ENCODE assay signal across 33 cellular contexts in the genomic region with DNA sequence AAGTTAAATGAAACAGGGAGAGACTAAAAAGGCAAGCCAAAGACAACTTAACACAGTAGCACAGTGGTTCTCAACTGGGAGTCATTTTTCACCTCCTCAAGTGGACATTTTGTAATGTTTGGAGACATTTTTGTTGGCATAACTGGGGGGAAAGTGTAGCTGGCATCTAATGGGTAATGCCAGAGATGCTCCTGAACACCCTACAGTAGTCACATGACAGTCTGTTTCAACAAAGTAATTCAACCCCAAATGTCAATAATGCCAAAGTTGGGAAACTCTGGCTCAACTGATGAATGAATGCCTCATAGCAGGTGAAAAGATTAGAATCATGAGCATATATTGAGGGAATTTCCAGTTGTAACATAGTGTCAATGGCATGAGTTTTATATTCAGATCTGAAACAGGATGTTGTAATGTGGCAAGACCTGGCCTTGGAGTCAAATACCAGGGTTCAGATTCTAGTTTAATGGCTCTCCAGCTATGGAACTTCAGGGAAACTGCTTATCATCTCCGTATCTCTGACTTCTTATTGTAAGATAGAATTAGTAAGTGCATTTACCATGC. TPM values are rescaled to one million over a fixed set of nuclear protein-coding genes. Genes with fewer than 3 reads are reported as not detected.
"Had no signal": no experiment of that assay in that cellular context is flagged by ENCODE, and none has a peak within 500 bp of the region (broad histone marks: within the 10 kb centered on the region; RNA-seq: fewer than 3 reads in every experiment).

No MANE protein-coding gene starts in this region.

- H3K4me3 Mint-ChIP-seq: activated CD4-positive, alpha-beta T cell treated with anti-CD3 and anti-CD28 coated beads, Interleukin-2, amount 10 ng/mL, durations not matched to agents 24 days and 14 days; activated CD8-positive, alpha-beta memory T cell treated with anti-CD3 and anti-CD28 coated beads, Interleukin-2, amount 10 ng/mL, durations not matched to agents 7 days and 5 days; activated naive CD4-positive, alpha-beta T cell treated with anti-CD3 and anti-CD28 coated beads, Interleukin-2, amount 50 U/mL, for 24 hours; activated T-cell treated with anti-CD3 and anti-CD28 coated beads, Interleukin-2, amount 50 U/mL, for 24 hours; activated T-helper 1 cell treated with anti-CD3 and anti-CD28 coated beads, Interleukin-12 subunit alpha, Interleukin-12 subunit beta, Interleukin-2, Interleukin-4 antibody, amounts not matched to agents 30 ng/mL and 10 ng/mL and 1 ng/mL, durations not matched to agents 14 hours and 24 hours and 36 hours; brain had no signal

- H3K27ac Mint-ChIP-seq: activated CD4-positive, alpha-beta T cell treated with anti-CD3 and anti-CD28 coated beads, Interleukin-2, amount 10 ng/mL, durations not matched to agents 24 days and 14 days; activated CD8-positive, alpha-beta memory T cell treated with anti-CD3 and anti-CD28 coated beads, Interleukin-2, amount 10 ng/mL, durations not matched to agents 7 days and 5 days; activated naive CD4-positive, alpha-beta T cell treated with anti-CD3 and anti-CD28 coated beads, Interleukin-2, amount 50 U/mL, for 24 hours; activated T-cell treated with anti-CD3 and anti-CD28 coated beads, Interleukin-2, amount 50 U/mL, for 24 hours; activated T-helper 1 cell treated with anti-CD3 and anti-CD28 coated beads, Interleukin-12 subunit alpha, Interleukin-12 subunit beta, Interleukin-2, Interleukin-4 antibody, amounts not matched to agents 30 ng/mL and 10 ng/mL and 1 ng/mL, durations not matched to agents 14 hours and 24 hours and 36 hours; brain had no signal

- H3K9me3 ChIP-seq: SJCRH30, SK-N-SH had no signal

- H3K27ac ChIP-seq: cardiac muscle cell, Peyer's patch, RWPE1, SJCRH30, VCaP had no signal

- H3K36me3 ChIP-seq: cardiac muscle cell, Peyer's patch, SJCRH30 had no signal

- H3K9me3 Mint-ChIP-seq: activated CD4-positive, alpha-beta T cell treated with anti-CD3 and anti-CD28 coated beads, Interleukin-2, amount 10 ng/mL, durations not matched to agents 24 days and 14 days; activated naive CD4-positive, alpha-beta T cell treated with anti-CD3 and anti-CD28 coated beads, Interleukin-2, amount 50 U/mL, for 24 hours; activated T-cell treated with anti-CD3 and anti-CD28 coated beads, Interleukin-2, amount 50 U/mL, for 24 hours; activated T-helper 1 cell treated with anti-CD3 and anti-CD28 coated beads, Interleukin-12 subunit alpha, Interleukin-12 subunit beta, Interleukin-2, Interleukin-4 antibody, amounts not matched to agents 30 ng/mL and 10 ng/mL and 1 ng/mL, durations not matched to agents 14 hours and 24 hours and 36 hours had no signal

- DNase-seq: activated CD4-positive, alpha-beta T cell treated with anti-CD3 and anti-CD28 coated beads for 1 hour; activated CD4-positive, alpha-beta T cell treated with anti-CD3 and anti-CD28 coated beads, Interleukin-2, amount 10 ng/mL, durations not matched to agents 24 days and 14 days; activated CD4-positive, alpha-beta T cell treated with anti-CD3 and anti-CD28 coated beads, Interleukin-2, amount 50 U/mL, for 48 hours; activated CD8-positive, alpha-beta memory T cell treated with anti-CD3 and anti-CD28 coated beads, Interleukin-2, amount 10 ng/mL, durations not matched to agents 7 days and 5 days; activated effector memory CD4-positive, alpha-beta T cell treated with Interleukin-2 at 50 U/mL for 16 hours; activated naive CD4-positive, alpha-beta T cell; activated T-cell treated with anti-CD3 and anti-CD28 coated beads, Interleukin-2, amount 50 U/mL, for 24 hours; amygdala; Kasumi-1; KBM-7; NCI-H1092; NCI-H1417; NCI-H1930; NCI-H2171; NCI-H2227 treated with DMSO at 0.1 percent for 48 hours; NCI-H526; NCI-H82; OCI-M1; Peyer's patch; Right ventricle myocardium superior; SJCRH30; SK-N-SH; T-helper 1 cell had no signal

- ATAC-seq: activated CD8-positive, alpha-beta memory T cell treated with anti-CD3 and anti-CD28 coated beads, Interleukin-2, amount 10 ng/mL, durations not matched to agents 7 days and 5 days had no signal

- H3K27me3 ChIP-seq: cardiac muscle cell, Peyer's patch, SJCRH30 had no signal

- H3K27me3 Mint-ChIP-seq: activated CD4-positive, alpha-beta T cell treated with anti-CD3 and anti-CD28 coated beads, Interleukin-2, amount 10 ng/mL, durations not matched to agents 24 days and 14 days; activated CD8-positive, alpha-beta memory T cell treated with anti-CD3 and anti-CD28 coated beads, Interleukin-2, amount 10 ng/mL, durations not matched to agents 7 days and 5 days; activated naive CD4-positive, alpha-beta T cell treated with anti-CD3 and anti-CD28 coated beads, Interleukin-2, amount 50 U/mL, for 24 hours; activated T-cell treated with anti-CD3 and anti-CD28 coated beads, Interleukin-2, amount 50 U/mL, for 24 hours; brain had no signal

- H3K4me3 ChIP-seq: cardiac muscle cell, Peyer's patch, SJCRH30 had no signal

- H3K4me1 Mint-ChIP-seq: activated CD4-positive, alpha-beta T cell treated with anti-CD3 and anti-CD28 coated beads, Interleukin-2, amount 10 ng/mL, durations not matched to agents 24 days and 14 days; activated CD8-positive, alpha-beta memory T cell treated with anti-CD3 and anti-CD28 coated beads, Interleukin-2, amount 10 ng/mL, durations not matched to agents 7 days and 5 days; activated naive CD4-positive, alpha-beta T cell treated with anti-CD3 and anti-CD28 coated beads, Interleukin-2, amount 50 U/mL, for 24 hours; brain had no signal

- H3K4me1 ChIP-seq: Peyer's patch, SJCRH30 had no signal

- H3K36me3 Mint-ChIP-seq: activated CD8-positive, alpha-beta memory T cell treated with anti-CD3 and anti-CD28 coated beads, Interleukin-2, amount 10 ng/mL, durations not matched to agents 7 days and 5 days; activated naive CD4-positive, alpha-beta T cell treated with anti-CD3 and anti-CD28 coated beads, Interleukin-2, amount 50 U/mL, for 24 hours; brain had no signal

RNA-seq across cellular contexts. Expression of a gene that starts 2.4 kb away (rescaled TPM):
- total RNA-seq: activated CD4-positive, alpha-beta T cell treated with anti-CD3 and anti-CD28 coated beads, Interleukin-2, amount 10 ng/mL, durations not matched to agents 24 days and 14 days; activated CD8-positive, alpha-beta memory T cell treated with anti-CD3 and anti-CD28 coated beads, Interleukin-2, amount 10 ng/mL, durations not matched to agents 7 days and 5 days; activated T-helper 1 cell treated with anti-CD3 and anti-CD28 coated beads, Interleukin-12 subunit alpha, Interleukin-12 subunit beta, Interleukin-2, Interleukin-4 antibody, amounts not matched to agents 30 ng/mL and 10 ng/mL and 1 ng/mL, durations not matched to agents 14 hours and 24 hours and 36 hours; astrocyte; cardiac muscle cell; M059J; NCI-H460; Peyer's patch; Right ventricle myocardium superior; SJCRH30; T-helper 2 cell treated with Interferon-gamma antibody and Interleukin-4, amounts not matched to agents 100 ng/mL and 5 ng/mL, for 36 hours had no signal

RNA-seq across cellular contexts. Expression of a gene that starts 12.7 kb away (rescaled TPM):
- total RNA-seq: activated CD4-positive, alpha-beta T cell treated with anti-CD3 and anti-CD28 coated beads, Interleukin-2, amount 10 ng/mL, durations not matched to agents 24 days and 14 days; activated CD8-positive, alpha-beta memory T cell treated with anti-CD3 and anti-CD28 coated beads, Interleukin-2, amount 10 ng/mL, durations not matched to agents 7 days and 5 days; activated T-helper 1 cell treated with anti-CD3 and anti-CD28 coated beads, Interleukin-12 subunit alpha, Interleukin-12 subunit beta, Interleukin-2, Interleukin-4 antibody, amounts not matched to agents 30 ng/mL and 10 ng/mL and 1 ng/mL, durations not matched to agents 14 hours and 24 hours and 36 hours; astrocyte; cardiac muscle cell; M059J; NCI-H460; Peyer's patch; Right ventricle myocardium superior; SJCRH30; T-helper 2 cell treated with Interferon-gamma antibody and Interleukin-4, amounts not matched to agents 100 ng/mL and 5 ng/mL, for 36 hours had no signal

RNA-seq across cellular contexts. Expression of a gene that starts 43.1 kb away (rescaled TPM):
- total RNA-seq: activated CD4-positive, alpha-beta T cell treated with anti-CD3 and anti-CD28 coated beads, Interleukin-2, amount 10 ng/mL, durations not matched to agents 24 days and 14 days; activated CD8-positive, alpha-beta memory T cell treated with anti-CD3 and anti-CD28 coated beads, Interleukin-2, amount 10 ng/mL, durations not matched to agents 7 days and 5 days; activated T-helper 1 cell treated with anti-CD3 and anti-CD28 coated beads, Interleukin-12 subunit alpha, Interleukin-12 subunit beta, Interleukin-2, Interleukin-4 antibody, amounts not matched to agents 30 ng/mL and 10 ng/mL and 1 ng/mL, durations not matched to agents 14 hours and 24 hours and 36 hours; astrocyte; cardiac muscle cell; M059J; NCI-H460; Peyer's patch; Right ventricle myocardium superior; SJCRH30; T-helper 2 cell treated with Interferon-gamma antibody and Interleukin-4, amounts not matched to agents 100 ng/mL and 5 ng/mL, for 36 hours had no signal

RNA-seq across cellular contexts. Expression of a gene that starts 57.4 kb away (rescaled TPM):
- total RNA-seq: activated CD4-positive, alpha-beta T cell treated with anti-CD3 and anti-CD28 coated beads, Interleukin-2, amount 10 ng/mL, durations not matched to agents 24 days and 14 days; activated CD8-positive, alpha-beta memory T cell treated with anti-CD3 and anti-CD28 coated beads, Interleukin-2, amount 10 ng/mL, durations not matched to agents 7 days and 5 days; activated T-helper 1 cell treated with anti-CD3 and anti-CD28 coated beads, Interleukin-12 subunit alpha, Interleukin-12 subunit beta, Interleukin-2, Interleukin-4 antibody, amounts not matched to agents 30 ng/mL and 10 ng/mL and 1 ng/mL, durations not matched to agents 14 hours and 24 hours and 36 hours; astrocyte; cardiac muscle cell; M059J; NCI-H460; Peyer's patch; Right ventricle myocardium superior; SJCRH30; T-helper 2 cell treated with Interferon-gamma antibody and Interleukin-4, amounts not matched to agents 100 ng/mL and 5 ng/mL, for 36 hours had no signal
